Comparison of ENCODE assay signal across 21 cellular contexts in genomic region chr6:400815-401214, GRCh38. TPM values are rescaled to one million over a fixed set of nuclear protein-coding genes. Genes with fewer than 3 reads are reported as not detected.
DNase-seq lines count a peak whose midpoint lies in the region; ATAC-seq and TF ChIP-seq lines count a peak whose summit lies in the region.
"Had no signal": no experiment of that assay in that cellular context is flagged by ENCODE, and none has a peak within 500 bp of the region (broad histone marks: within the 10 kb centered on the region; RNA-seq: fewer than 3 reads in every experiment).

No MANE protein-coding gene starts in this region.

- H4K20me1 ChIP-seq in MM.1S (ENCODE audit: insufficient read depth, low read length), result peaks cover 81% of the 10 kb centered on the region

- H3K27me3 ChIP-seq in MM.1S (replicated peaks; ENCODE audit: insufficient read depth, low read length), result no peaks in the 10 kb centered on the region
- H3K27me3 ChIP-seq: adrenal gland, body of pancreas, right atrium auricular region had no signal

- no peak for ATAC-seq in activated naive CD4-positive, alpha-beta T cell treated with anti-CD3 and anti-CD28 coated beads, Interleukin-2, amount 50 U/mL, for 72 hours
- ATAC-seq in stimulated activated naive B cell treated with anti-CD40 and anti-IgM and Interleukin-4, amounts not matched to agents 10 μg/mL and 1 μg/mL and 100 μg/mL, for 72 hours (replicated peaks), result no peak
- ATAC-seq in HG03159 (IDR thresholded peaks at IDR 0.05; ENCODE audit: unreplicated experiment), result no peak
- ATAC-seq: body of pancreas had no signal

- H3K79me2 ChIP-seq in MM.1S (ENCODE audit: low read length), result peaks cover 97% of the 10 kb centered on the region
- H3K79me2 ChIP-seq: parathyroid adenoma had no signal

- H2AFZ ChIP-seq in MM.1S (ENCODE audit: low read length), result no peak overlapping the region
- H2AFZ ChIP-seq: parathyroid adenoma had no signal

- H3K9me3 Mint-ChIP-seq in activated naive CD4-positive, alpha-beta T cell treated with anti-CD3 and anti-CD28 coated beads, Interleukin-2, amount 10 ng/mL, durations not matched to agents 7 days and 5 days, result no peaks in the 10 kb centered on the region
- H3K9me3 Mint-ChIP-seq in activated naive CD4-positive, alpha-beta T cell treated with anti-CD3 and anti-CD28 coated beads, Interleukin-2, amount 50 U/mL, for 72 hours, result no peaks in the 10 kb centered on the region
- H3K9me3 Mint-ChIP-seq in stimulated activated naive B cell treated with anti-CD40 and anti-IgM and Interleukin-4, amounts not matched to agents 10 μg/mL and 1 μg/mL and 100 μg/mL, for 72 hours, result peaks cover 3 to 4% of the 10 kb centered on the region in 2 donors

- H3K36me3 Mint-ChIP-seq in activated naive CD4-positive, alpha-beta T cell treated with anti-CD3 and anti-CD28 coated beads, Interleukin-2, amount 10 ng/mL, durations not matched to agents 7 days and 5 days, result peaks cover 90% of the 10 kb centered on the region
- peaks cover 88 to 96% of the 10 kb centered on the region in 2 donors for H3K36me3 Mint-ChIP-seq in activated naive CD4-positive, alpha-beta T cell treated with anti-CD3 and anti-CD28 coated beads, Interleukin-2, amount 50 U/mL, for 72 hours
- peaks cover 77 to 86% of the 10 kb centered on the region in 2 donors for H3K36me3 Mint-ChIP-seq in stimulated activated naive B cell treated with anti-CD40 and anti-IgM and Interleukin-4, amounts not matched to agents 10 μg/mL and 1 μg/mL and 100 μg/mL, for 72 hours

- H3K4me1 ChIP-seq in MM.1S (ENCODE audit: low read length), result peaks cover 67% of the 10 kb centered on the region
- H3K4me1 ChIP-seq: adrenal gland, body of pancreas, esophagus squamous epithelium, parathyroid adenoma, right atrium auricular region had no signal

- H3K9ac ChIP-seq in MM.1S (ENCODE audit: low read length), result peak overlapping the region; percentile 3; the same call in 1 of the 2 replicates
- H3K9ac ChIP-seq: parathyroid adenoma had no signal

- DNase-seq in activated naive CD4-positive, alpha-beta T cell treated with anti-CD3 and anti-CD28 coated beads, Interleukin-2, amount 10 ng/mL, durations not matched to agents 7 days and 5 days, result no peak
- no peak for DNase-seq in activated naive CD4-positive, alpha-beta T cell (lab: John Stamatoyannopoulos, UW)
- no peak for DNase-seq in MM.1S
- DNase-seq in activated naive CD4-positive, alpha-beta T cell treated with anti-CD3 and anti-CD28 coated beads, Interleukin-2, amount 50 U/mL, for 72 hours (ENCODE audit: low spot score in 2 of 2), result no peak
- no peak for DNase-seq in stimulated activated naive B cell treated with anti-CD40 and anti-IgM and Interleukin-4, amounts not matched to agents 10 μg/mL and 1 μg/mL and 100 μg/mL, for 72 hours
- DNase-seq in Ammon's horn (ENCODE audit: low spot score), result no peak
- DNase-seq: adrenal gland; body of pancreas; CD4-positive, alpha-beta memory T cell; dermis blood vessel endothelial cell; esophagus squamous epithelium; foreskin melanocyte; Kasumi-1; NCI-H1694 had no signal

- H3K9me2 ChIP-seq in MM.1S (replicated peaks; ENCODE audit: insufficient read depth, low read length), result no peaks in the 10 kb centered on the region

- CTCF ChIA-PET in activated naive CD4-positive, alpha-beta T cell treated with anti-CD3 and anti-CD28 coated beads, Interleukin-2, amount 10 ng/mL, durations not matched to agents 7 days and 5 days (lab: Charles Lee), result interaction anchor here (1.2 kb wide), 1 partner anchor 124 kb away, joined by 3 read pairs; no protein-coding TSS in a partner anchor

- H3K4me3 ChIP-seq in MM.1S (ENCODE audit: low read length), result 0 out of 2 replicates have a peak overlapping the region, but pooled peaks have one; percentile 3
- H3K4me3 ChIP-seq: adrenal gland, body of pancreas, esophagus squamous epithelium, right atrium auricular region, suprapubic skin had no signal

- TF ChIP-seq CTCF in MM.1S (IDR thresholded peaks at IDR 0.05; ENCODE audit: low read length), result no peak

- H3K9me3 ChIP-seq in MM.1S (replicated peaks; ENCODE audit: insufficient read depth, low read length), result no peaks in the 10 kb centered on the region
- H3K9me3 ChIP-seq: adrenal gland, body of pancreas, esophagus squamous epithelium, right atrium auricular region, suprapubic skin had no signal

- H3F3A ChIP-seq in MM.1S (ENCODE audit: insufficient read depth, low read length), result peaks cover 94% of the 10 kb centered on the region

- peaks cover 39% of the 10 kb centered on the region for H3K36me3 ChIP-seq in MM.1S (replicated peaks; ENCODE audit: insufficient read depth, low read length)
- H3K36me3 ChIP-seq: adrenal gland, esophagus squamous epithelium, right atrium auricular region, suprapubic skin had no signal

- peak overlapping the region; percentile 26; the same call in 1 of the 2 replicates for H3K27ac ChIP-seq in MM.1S (ENCODE audit: low read length)
- H3K27ac ChIP-seq: adrenal gland, body of pancreas, esophagus squamous epithelium, parathyroid adenoma, right atrium auricular region, RWPE1, suprapubic skin had no signal

- H3K4me2 ChIP-seq in MM.1S (ENCODE audit: low read depth, low read length), result peak overlapping the region; percentile 44

- peaks cover 95% of the 10 kb centered on the region for H3K4me1 Mint-ChIP-seq in activated naive CD4-positive, alpha-beta T cell treated with anti-CD3 and anti-CD28 coated beads, Interleukin-2, amount 10 ng/mL, durations not matched to agents 7 days and 5 days
- peaks cover 73 to 93% of the 10 kb centered on the region in 2 donors for H3K4me1 Mint-ChIP-seq in stimulated activated naive B cell treated with anti-CD40 and anti-IgM and Interleukin-4, amounts not matched to agents 10 μg/mL and 1 μg/mL and 100 μg/mL, for 72 hours

- H3K27ac Mint-ChIP-seq in activated naive CD4-positive, alpha-beta T cell treated with anti-CD3 and anti-CD28 coated beads, Interleukin-2, amount 10 ng/mL, durations not matched to agents 7 days and 5 days, result peak overlapping the region; percentile 92
- peak overlapping the region; percentile 97 for H3K27ac Mint-ChIP-seq in activated naive CD4-positive, alpha-beta T cell treated with anti-CD3 and anti-CD28 coated beads, Interleukin-2, amount 50 U/mL, for 72 hours
- peak overlapping the region; percentile 99 for H3K27ac Mint-ChIP-seq in stimulated activated naive B cell treated with anti-CD40 and anti-IgM and Interleukin-4, amounts not matched to agents 10 μg/mL and 1 μg/mL and 100 μg/mL, for 72 hours

- no peaks in the 10 kb centered on the region for H3K27me3 Mint-ChIP-seq in activated naive CD4-positive, alpha-beta T cell treated with anti-CD3 and anti-CD28 coated beads, Interleukin-2, amount 10 ng/mL, durations not matched to agents 7 days and 5 days
- no peaks in the 10 kb centered on the region for H3K27me3 Mint-ChIP-seq in stimulated activated naive B cell treated with anti-CD40 and anti-IgM and Interleukin-4, amounts not matched to agents 10 μg/mL and 1 μg/mL and 100 μg/mL, for 72 hours

- no peak overlapping the region for H3K4me3 Mint-ChIP-seq in activated naive CD4-positive, alpha-beta T cell treated with anti-CD3 and anti-CD28 coated beads, Interleukin-2, amount 10 ng/mL, durations not matched to agents 7 days and 5 days
- H3K4me3 Mint-ChIP-seq in stimulated activated naive B cell treated with anti-CD40 and anti-IgM and Interleukin-4, amounts not matched to agents 10 μg/mL and 1 μg/mL and 100 μg/mL, for 72 hours, result peak overlapping the region; percentile 84 to 88
- H3K4me3 Mint-ChIP-seq: neural crest cell had no signal

RNA-seq across cellular contexts. Expression of gene IRF4, which starts 9.3 kb away (rescaled TPM):
- 100 to 1,000 TPM; 334 to 809 TPM for total RNA-seq in activated naive CD4-positive, alpha-beta T cell treated with anti-CD3 and anti-CD28 coated beads, Interleukin-2, amount 50 U/mL, for 72 hours
- total RNA-seq: dermis blood vessel endothelial cell, lung microvascular endothelial cell had no signal
